In the genomic region with DNA sequence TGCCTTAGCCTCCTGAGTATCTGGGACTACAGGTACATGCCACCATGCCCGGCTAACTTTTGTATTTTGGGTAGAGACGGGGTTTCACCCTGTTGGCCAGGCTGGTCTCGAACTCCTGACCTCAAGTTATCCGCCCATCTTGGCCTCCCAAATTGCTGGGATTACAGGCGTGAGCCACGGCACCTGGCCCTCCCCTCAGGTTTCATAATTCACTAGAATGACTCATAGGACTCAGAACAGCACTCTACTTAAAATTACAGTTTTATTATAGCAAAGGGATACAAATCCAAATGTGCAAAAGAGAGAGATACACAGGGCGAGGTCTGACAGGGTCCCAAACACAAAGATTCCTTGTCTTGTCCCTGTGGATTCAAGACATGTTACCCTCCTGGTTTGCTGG, we compare ENCODE assay signal across 13 cellular contexts. TPM values are rescaled to one million over a fixed set of nuclear protein-coding genes. Genes with fewer than 3 reads are reported as not detected.
DNase-seq lines count a peak whose midpoint lies in the region; ATAC-seq lines count a peak whose summit lies in the region.
"Had no signal": no experiment of that assay in that cellular context is flagged by ENCODE, and none has a peak within 500 bp of the region (broad histone marks: within the 10 kb centered on the region; RNA-seq: fewer than 3 reads in every experiment).

No MANE protein-coding gene starts in this region.

- peak; percentile 49 for DNase-seq in activated T-cell treated with anti-CD3 and anti-CD28 coated beads, Interleukin-2, amount 50 U/mL, for 24 hours
- DNase-seq in activated T-cell treated with anti-CD3 and anti-CD28 coated beads for 4 hours: no peak
- no peak for DNase-seq in activated naive CD8-positive, alpha-beta T cell treated with anti-CD3 and anti-CD28 coated beads, Interleukin-2, amount 50 U/mL, for 24 hours
- DNase-seq in hippocampal formation (lab: John Stamatoyannopoulos, UW): no peak
- DNase-seq: DND-41, naive B cell, NCI-H2171, SW 1271 had no signal

- peaks cover 21% of the 10 kb centered on the region for H3K27me3 Mint-ChIP-seq in activated T-cell treated with anti-CD3 and anti-CD28 coated beads, Interleukin-2, amount 50 U/mL, for 24 hours
- H3K27me3 Mint-ChIP-seq in activated naive CD8-positive, alpha-beta T cell treated with anti-CD3 and anti-CD28 coated beads, Interleukin-2, amount 50 U/mL, for 24 hours: no peaks in the 10 kb centered on the region
- H3K27me3 Mint-ChIP-seq: naive B cell had no signal

- peaks cover 13% of the 10 kb centered on the region for H3K4me1 ChIP-seq in skeletal muscle satellite cell (ENCODE audit: control insufficient read depth, insufficient read depth, low read length)
- H3K4me1 ChIP-seq: uterus had no signal

- no peaks in the 10 kb centered on the region for H3K36me3 ChIP-seq in skeletal muscle satellite cell (ENCODE audit: insufficient read depth, low read length)
- H3K36me3 ChIP-seq: uterus had no signal

- H3K27me3 ChIP-seq in skeletal muscle satellite cell (ENCODE audit: control insufficient read depth, insufficient read depth, low read length): no peaks in the 10 kb centered on the region
- H3K27me3 ChIP-seq: uterus had no signal

- H3K36me3 Mint-ChIP-seq in activated T-cell treated with anti-CD3 and anti-CD28 coated beads, Interleukin-2, amount 50 U/mL, for 24 hours (ENCODE audit: low read depth): peaks cover 65% of the 10 kb centered on the region
- peaks cover 26% of the 10 kb centered on the region for H3K36me3 Mint-ChIP-seq in activated naive CD8-positive, alpha-beta T cell treated with anti-CD3 and anti-CD28 coated beads, Interleukin-2, amount 50 U/mL, for 24 hours (ENCODE audit: low read depth)
- H3K36me3 Mint-ChIP-seq: naive B cell had no signal

- no peaks in the 10 kb centered on the region for H3K9me3 Mint-ChIP-seq in activated T-cell treated with anti-CD3 and anti-CD28 coated beads, Interleukin-2, amount 50 U/mL, for 24 hours
- H3K9me3 Mint-ChIP-seq in activated naive CD8-positive, alpha-beta T cell treated with anti-CD3 and anti-CD28 coated beads, Interleukin-2, amount 50 U/mL, for 24 hours: no peaks in the 10 kb centered on the region
- H3K9me3 Mint-ChIP-seq: naive B cell had no signal

- ATAC-seq in HG02884 (IDR thresholded peaks at IDR 0.05; ENCODE audit: unreplicated experiment) (peak; percentile 7), HG03135 (IDR thresholded peaks at IDR 0.05; ENCODE audit: unreplicated experiment) (no peak), HG03457 (IDR thresholded peaks at IDR 0.05; ENCODE audit: unreplicated experiment) (no peak)
- peak; percentile 11 for ATAC-seq in activated naive CD8-positive, alpha-beta T cell treated with anti-CD3 and anti-CD28 coated beads, Interleukin-2, amount 50 U/mL, for 24 hours

- no peak overlapping the region for H3K9ac ChIP-seq in skeletal muscle satellite cell (ENCODE audit: low read depth, low read length)

- H3K4me1 Mint-ChIP-seq in activated T-cell treated with anti-CD3 and anti-CD28 coated beads, Interleukin-2, amount 50 U/mL, for 24 hours (ENCODE audit: low read depth): peaks cover 65% of the 10 kb centered on the region
- H3K4me1 Mint-ChIP-seq in activated naive CD8-positive, alpha-beta T cell treated with anti-CD3 and anti-CD28 coated beads, Interleukin-2, amount 50 U/mL, for 24 hours: peaks cover 58% of the 10 kb centered on the region

- peak overlapping the region; percentile 41 for H3K4me3 Mint-ChIP-seq in activated T-cell treated with anti-CD3 and anti-CD28 coated beads, Interleukin-2, amount 50 U/mL, for 24 hours
- H3K4me3 Mint-ChIP-seq in activated naive CD8-positive, alpha-beta T cell treated with anti-CD3 and anti-CD28 coated beads, Interleukin-2, amount 50 U/mL, for 24 hours: peak overlapping the region; percentile 24

- no peaks in the 10 kb centered on the region for H3K9me3 ChIP-seq in skeletal muscle satellite cell (replicated peaks; ENCODE audit: low read length)
- H3K9me3 ChIP-seq: uterus had no signal

- H3K4me3 ChIP-seq in skeletal muscle satellite cell (ENCODE audit: low read length): no peak overlapping the region
- H3K4me3 ChIP-seq: uterus had no signal

- H3K27ac Mint-ChIP-seq in activated T-cell treated with anti-CD3 and anti-CD28 coated beads, Interleukin-2, amount 50 U/mL, for 24 hours: peak overlapping the region; percentile 88
- H3K27ac Mint-ChIP-seq in activated naive CD8-positive, alpha-beta T cell treated with anti-CD3 and anti-CD28 coated beads, Interleukin-2, amount 50 U/mL, for 24 hours: peak overlapping the region; percentile 87

- H3K4me2 ChIP-seq in skeletal muscle satellite cell (ENCODE audit: low read length): peak overlapping the region; percentile 18

RNA-seq across cellular contexts. Expression of a gene that starts 5.0 kb away (rescaled TPM):
- 14.9 and 21.3 TPM in 2 replicates for total RNA-seq in skeletal muscle satellite cell (2012; rRNA removed)

Comparison
In these comparisons a context has a peak if more than half of its experiments do, and no peak if none do; other contexts are left out.
1. ATAC-seq: peak in HG02884 (single experiment) and activated naive CD8-positive, alpha-beta T cell treated with anti-CD3 and anti-CD28 coated beads, Interleukin-2, amount 50 U/mL, for 24 hours (single experiment); none in HG03135 (single experiment) and HG03457 (single experiment).